In genomic region chr15:57752840-57753239, GRCh38 we compare ENCODE assay signal across 21 cellular contexts.
"Had no signal": no experiment of that assay in that cellular context is flagged by ENCODE, and none has a peak within 500 bp of the region (broad histone marks: within the 10 kb centered on the region; RNA-seq: fewer than 3 reads in every experiment).

No MANE protein-coding gene starts in this region.

- H3K4me2 ChIP-seq: smooth muscle cell had no signal

- H3K27me3 Mint-ChIP-seq: activated B cell treated with CpG ODN at 0.5 μM for 24 hours; activated CD4-positive, alpha-beta T cell treated with anti-CD3 and anti-CD28 coated beads for 36 hours; activated naive CD8-positive, alpha-beta T cell treated with anti-CD3 and anti-CD28 coated beads, Interleukin-2, amount 10 ng/mL, durations not matched to agents 7 days and 5 days; activated T-cell treated with anti-CD3 and anti-CD28 coated beads, Interleukin-2, amount 50 U/mL, for 24 hours had no signal

- H3K4me3 ChIP-seq: smooth muscle cell, thyroid gland had no signal

- H2AFZ ChIP-seq: parathyroid adenoma had no signal

- DNase-seq: activated B cell treated with CpG ODN at 0.5 μM for 24 hours; activated CD4-positive, alpha-beta T cell treated with anti-CD3 and anti-CD28 coated beads for 36 hours; activated CD4-positive, alpha-beta T cell treated with anti-CD3 and anti-CD28 coated beads, Interleukin-2, amount 50 U/mL, for 4 hours; activated CD8-positive, alpha-beta memory T cell treated with anti-CD3 and anti-CD28 coated beads for 24 hours; activated CD8-positive, alpha-beta memory T cell treated with anti-CD3 and anti-CD28 coated beads, Interleukin-2, amount 50 U/mL, for 4 hours; activated naive CD4-positive, alpha-beta T cell treated with Interleukin-2 at 50 U/mL for 16 hours; activated naive CD8-positive, alpha-beta T cell treated with anti-CD3 and anti-CD28 coated beads, Interleukin-2, amount 10 ng/mL, durations not matched to agents 7 days and 5 days; activated T-cell treated with anti-CD3 and anti-CD28 coated beads, Interleukin-2, amount 50 U/mL, for 24 hours; amniotic stem cell; foreskin fibroblast; immature natural killer cell; stimulated activated CD4-positive, alpha-beta T cell treated with anti-CD3 and anti-CD28 coated beads, Interleukin-15, amount 100 ng/mL, for 24 hours; stimulated activated CD8-positive, alpha-beta memory T cell treated with anti-CD3 and anti-CD28 coated beads, Interleukin-4, amount 100 ng/mL, for 48 hours; stimulated activated naive CD4-positive, alpha-beta T cell treated with Interleukin-2 at 50 U/mL for 16 hours; thyroid gland had no signal

- H3K4me1 Mint-ChIP-seq: activated B cell treated with CpG ODN at 0.5 μM for 24 hours; activated CD4-positive, alpha-beta T cell treated with anti-CD3 and anti-CD28 coated beads for 36 hours; activated naive CD8-positive, alpha-beta T cell treated with anti-CD3 and anti-CD28 coated beads, Interleukin-2, amount 10 ng/mL, durations not matched to agents 7 days and 5 days; immature natural killer cell had no signal

- H3K79me2 ChIP-seq: parathyroid adenoma had no signal

- H3K4me3 Mint-ChIP-seq: activated B cell treated with CpG ODN at 0.5 μM for 24 hours; activated CD4-positive, alpha-beta T cell treated with anti-CD3 and anti-CD28 coated beads for 36 hours; activated naive CD8-positive, alpha-beta T cell treated with anti-CD3 and anti-CD28 coated beads, Interleukin-2, amount 10 ng/mL, durations not matched to agents 7 days and 5 days; activated T-cell treated with anti-CD3 and anti-CD28 coated beads, Interleukin-2, amount 50 U/mL, for 24 hours; immature natural killer cell; natural killer cell treated with Interleukin-12 subunit alpha and Interleukin-12 subunit beta and Interleukin-15 and Interleukin-18, amount 100 ng/mL, for 72 hours; T-helper 1 cell treated with Interleukin-12 subunit alpha and Interleukin-12 subunit beta and Interleukin-4 antibody, amounts not matched to agents 30 μg/mL and 1 μg/mL, for 36 hours had no signal

- H3K27ac Mint-ChIP-seq: activated B cell treated with CpG ODN at 0.5 μM for 24 hours; activated CD4-positive, alpha-beta T cell treated with anti-CD3 and anti-CD28 coated beads for 36 hours; activated naive CD8-positive, alpha-beta T cell treated with anti-CD3 and anti-CD28 coated beads, Interleukin-2, amount 10 ng/mL, durations not matched to agents 7 days and 5 days; activated T-cell treated with anti-CD3 and anti-CD28 coated beads, Interleukin-2, amount 50 U/mL, for 24 hours; activated T-helper 2 cell treated with anti-CD3 and anti-CD28 coated beads, Interferon-gamma antibody, Interleukin-2, Interleukin-4, amounts not matched to agents 10 μg/mL and 5 μg/mL and 100 μg/mL, durations not matched to agents 14 hours and 24 hours and 36 hours; immature natural killer cell; natural killer cell treated with Interleukin-12 subunit alpha and Interleukin-12 subunit beta and Interleukin-15 and Interleukin-18, amount 100 ng/mL, for 72 hours; T-helper 1 cell treated with Interleukin-12 subunit alpha and Interleukin-12 subunit beta and Interleukin-4 antibody, amounts not matched to agents 30 μg/mL and 1 μg/mL, for 36 hours had no signal

- H3K9ac ChIP-seq: parathyroid adenoma had no signal

- H3K36me3 ChIP-seq: thyroid gland had no signal

- H3K36me3 Mint-ChIP-seq: activated naive CD8-positive, alpha-beta T cell treated with anti-CD3 and anti-CD28 coated beads, Interleukin-2, amount 10 ng/mL, durations not matched to agents 7 days and 5 days; natural killer cell treated with Interleukin-12 subunit alpha and Interleukin-12 subunit beta and Interleukin-15 and Interleukin-18, amount 100 ng/mL, for 72 hours had no signal

- H3K27ac ChIP-seq: epithelial cell of prostate, parathyroid adenoma, thyroid gland had no signal

- ATAC-seq: activated CD4-positive, alpha-beta T cell treated with anti-CD3 and anti-CD28 coated beads for 36 hours; natural killer cell treated with Interleukin-12 subunit alpha and Interleukin-12 subunit beta and Interleukin-15 and Interleukin-18, amount 100 ng/mL, for 72 hours had no signal

- H3K9me3 Mint-ChIP-seq: activated B cell treated with CpG ODN at 0.5 μM for 24 hours; activated naive CD8-positive, alpha-beta T cell treated with anti-CD3 and anti-CD28 coated beads, Interleukin-2, amount 10 ng/mL, durations not matched to agents 7 days and 5 days; activated T-cell treated with anti-CD3 and anti-CD28 coated beads, Interleukin-2, amount 50 U/mL, for 24 hours; activated T-helper 2 cell treated with anti-CD3 and anti-CD28 coated beads, Interferon-gamma antibody, Interleukin-2, Interleukin-4, amounts not matched to agents 10 μg/mL and 5 μg/mL and 100 μg/mL, durations not matched to agents 14 hours and 24 hours and 36 hours; immature natural killer cell; natural killer cell treated with Interleukin-12 subunit alpha and Interleukin-12 subunit beta and Interleukin-15 and Interleukin-18, amount 100 ng/mL, for 72 hours; T-helper 1 cell treated with Interleukin-12 subunit alpha and Interleukin-12 subunit beta and Interleukin-4 antibody, amounts not matched to agents 30 μg/mL and 1 μg/mL, for 36 hours had no signal

- H3K9me3 ChIP-seq: thyroid gland had no signal

- H3K27me3 ChIP-seq: thyroid gland had no signal

- H3K4me1 ChIP-seq: parathyroid adenoma, thyroid gland had no signal
